In genomic region chr2:81002906-81003305, GRCh38 we compare ENCODE assay signal across 20 cellular contexts.
DNase-seq lines count a peak whose midpoint lies in the region; ATAC-seq, FAIRE-seq and TF ChIP-seq lines count a peak whose summit lies in the region.
"Had no signal": no experiment of that assay in that cellular context is flagged by ENCODE, and none has a peak within 500 bp of the region (broad histone marks: within the 10 kb centered on the region; RNA-seq: fewer than 3 reads in every experiment).

No MANE protein-coding gene starts in this region.

- no peaks in the 10 kb centered on the region for H3F3A ChIP-seq in smooth muscle cell (ENCODE audit: low read depth)

- H3K79me2 ChIP-seq in HepG2 (ENCODE audit: insufficient read depth, low read length) (no peaks in the 10 kb centered on the region), K562 (ENCODE audit: control insufficient read depth, insufficient read depth, low read length) (no peaks in the 10 kb centered on the region), smooth muscle cell (ENCODE audit: low read depth) (no peaks in the 10 kb centered on the region)

- no peaks in the 10 kb centered on the region for H3K9me1 ChIP-seq in K562 (ENCODE audit: control insufficient read depth, insufficient read depth, low read length)

- WGBS in HepG2 (ENCODE audit: low lambda C conversion rate): 51% methylated on average over 2 of the region's 2 CpGs
- WGBS in right lobe of liver (ENCODE audit: insufficient coverage, low coverage, low lambda C conversion rate, missing lambda C conversion rate): 20% methylated on average over 1 of the region's 2 CpGs
- WGBS in K562 (ENCODE audit: insufficient coverage, low coverage, missing lambda C conversion rate): 6% methylated on average over 2 of the region's 2 CpGs
- WGBS in smooth muscle cell (ENCODE audit: low lambda C conversion rate): 96% methylated on average over 2 of the region's 2 CpGs

- H2AFZ ChIP-seq in HepG2 (ENCODE audit: low read length): no peak overlapping the region
- no peak overlapping the region for H2AFZ ChIP-seq in K562 (ENCODE audit: low read depth, low read length)
- H2AFZ ChIP-seq in smooth muscle cell (ENCODE audit: low read depth): no peak overlapping the region

- H3K9ac ChIP-seq in HepG2 (ENCODE audit: insufficient read depth, low read depth, low read length): no peak overlapping the region
- no peak overlapping the region for H3K9ac ChIP-seq in K562 (ENCODE audit: insufficient read depth in 1 of 2, low read depth in 2 of 2, low read length in 2 of 2)
- H3K9ac ChIP-seq in smooth muscle cell (ENCODE audit: low read depth): no peak overlapping the region
- H3K9ac ChIP-seq: BLaER1 treated with 17β-estradiol and CSF1 and Interleukin-3, amounts not matched to agents 10 nM and 100 nM had no signal

- ATAC-seq in HepG2 (no peak), right lobe of liver (no peak), K562 (no peak)
- ATAC-seq: A549; CD8-positive, alpha-beta T cell had no signal

- no peak overlapping the region for H3K27ac ChIP-seq in HepG2 (ENCODE audit: extremely low read length, insufficient read depth, low read length)
- H3K27ac ChIP-seq in right lobe of liver: no peak overlapping the region
- no peak overlapping the region for H3K27ac ChIP-seq in K562 (ENCODE audit: extremely low read depth, low read depth, low read length)
- H3K27ac ChIP-seq in smooth muscle cell (ENCODE audit: low read depth): no peak overlapping the region
- H3K27ac ChIP-seq: 22Rv1; A549; BLaER1 treated with 17β-estradiol and CSF1 and Interleukin-3, amounts not matched to agents 10 nM and 100 nM; C4-2B had no signal

- POLR2A ChIA-PET in HepG2 (lab: Yijun Ruan, JAX) (no interaction called here), K562 (lab: Yijun Ruan, JAX) (no interaction called here)

- H4K20me1 ChIP-seq in HepG2 (ENCODE audit: insufficient read depth, low read length): no peaks in the 10 kb centered on the region
- H4K20me1 ChIP-seq in K562 (replicated peaks; ENCODE audit: control insufficient read depth, insufficient read depth, low read length): no peaks in the 10 kb centered on the region
- no peaks in the 10 kb centered on the region for H4K20me1 ChIP-seq in smooth muscle cell (ENCODE audit: low read depth)
- H4K20me1 ChIP-seq: BLaER1 treated with 17β-estradiol and CSF1 and Interleukin-3, amounts not matched to agents 10 nM and 100 nM had no signal

- in situ Hi-C loops in HepG2 (cut with HindIII; ENCODE audit: extremely low pct_ligation_motif_present, low pct_unique_long_range_greater_than_20kb) (no loop called here), K562 (cut with MboI) (no loop called here)

- no peak for TF ChIP-seq EP300 in HepG2 (IDR thresholded peaks at IDR 0.05; ENCODE audit: low read depth in 2 of 2, low read length in 2 of 2)
- no peak for TF ChIP-seq EP300 in HepG2 (CRISPR knock-in tag; IDR thresholded peaks at IDR 0.05; ENCODE audit: borderline replicate concordance)
- no peak for TF ChIP-seq EP300 in K562 (IDR thresholded peaks at IDR 0.05; ENCODE audit: low read length)

- FAIRE-seq in HepG2 (lab: Jason Lieb, UNC): no peak
- no peak for FAIRE-seq in K562 (lab: Jason Lieb, UNC)
- FAIRE-seq: A549, D721Med, G401.6, GM12892, GM18507 had no signal

- no peaks in the 10 kb centered on the region for H3K27me3 ChIP-seq in HepG2 (ENCODE audit: control insufficient read depth in 1 of 2, insufficient read depth in 2 of 2, low read length in 2 of 2)
- no peaks in the 10 kb centered on the region for H3K27me3 ChIP-seq in right lobe of liver
- no peaks in the 10 kb centered on the region for H3K27me3 ChIP-seq in K562 (ENCODE audit: control insufficient read depth in 2 of 2, insufficient read depth in 2 of 2, low read length in 2 of 2)
- no peaks in the 10 kb centered on the region for H3K27me3 ChIP-seq in smooth muscle cell (ENCODE audit: low read depth)
- H3K27me3 ChIP-seq: BLaER1 treated with 17β-estradiol and CSF1 and Interleukin-3, amounts not matched to agents 10 nM and 100 nM had no signal

- DNase-seq in HepG2 (ENCODE audit: low spot score): no peak
- no peak for DNase-seq in right lobe of liver
- DNase-seq in K562 (ENCODE audit: extremely low read depth in 1 of 4, low spot score in 3 of 4): no peak
- no peak for DNase-seq in NCI-H446 (lab: John Stamatoyannopoulos, UW)
- DNase-seq in smooth muscle cell (lab: John Stamatoyannopoulos, UW; ENCODE audit: unreplicated experiment): no peak
- DNase-seq: AML-193; Caco-2; Calu3; CD4-positive, alpha-beta T cell; CD8-positive, alpha-beta T cell; DMS79 treated with DMSO at 0.1 percent for 48 hours; GF-D8 had no signal

- TF ChIP-seq POLR2A in HepG2 (IDR thresholded peaks at IDR 0.05; ENCODE audit: insufficient read depth in 1 of 2, low read depth in 2 of 2, low read length in 2 of 2): no peak
- no peak for TF ChIP-seq POLR2A in right lobe of liver (IDR thresholded peaks at IDR 0.05)
- no peak for TF ChIP-seq POLR2A in K562 (conservative IDR thresholded peaks at IDR 0.05)

- H3K4me3 ChIP-seq in HepG2 (replicated peaks in 1 of 3; ENCODE audit: insufficient read depth in 1 of 3, low read depth in 2 of 3, low read length in 3 of 3) (no peak overlapping the region), right lobe of liver (no peak overlapping the region), K562 (no peak overlapping the region), smooth muscle cell (no peak overlapping the region)
- H3K4me3 ChIP-seq: A549; BLaER1 treated with 17β-estradiol and CSF1 and Interleukin-3, amounts not matched to agents 10 nM and 100 nM had no signal

- H3K4me1 ChIP-seq in HepG2 (ENCODE audit: insufficient read depth, low read length) (no peaks in the 10 kb centered on the region), right lobe of liver (no peaks in the 10 kb centered on the region), K562 (replicated peaks in 1 of 2; ENCODE audit: control insufficient read depth in 2 of 2, insufficient read depth in 2 of 2, low read length in 2 of 2) (no peaks in the 10 kb centered on the region), smooth muscle cell (ENCODE audit: low read depth) (no peaks in the 10 kb centered on the region)
- H3K4me1 ChIP-seq: A549; BLaER1 treated with 17β-estradiol and CSF1 and Interleukin-3, amounts not matched to agents 10 nM and 100 nM; Caco-2 had no signal

- H3K36me3 ChIP-seq in HepG2 (replicated peaks in 1 of 2; ENCODE audit: control insufficient read depth in 1 of 2, insufficient read depth in 2 of 2, low read length in 2 of 2) (no peaks in the 10 kb centered on the region), right lobe of liver (no peaks in the 10 kb centered on the region), K562 (ENCODE audit: control insufficient read depth, insufficient read depth, low read length) (no peaks in the 10 kb centered on the region), smooth muscle cell (ENCODE audit: low read depth) (no peaks in the 10 kb centered on the region)
- H3K36me3 ChIP-seq: BLaER1 treated with 17β-estradiol and CSF1 and Interleukin-3, amounts not matched to agents 10 nM and 100 nM had no signal

- BruUV-seq in HepG2 (replicated peaks; lab: Mats Ljungman, UMichigan) (no TSS peak), K562 (replicated peaks; lab: Mats Ljungman, UMichigan) (no TSS peak)

- peaks cover 95% of the 10 kb centered on the region for H3K9me3 ChIP-seq in HepG2 (ENCODE audit: low read length)
- no peaks in the 10 kb centered on the region for H3K9me3 ChIP-seq in right lobe of liver
- no peaks in the 10 kb centered on the region for H3K9me3 ChIP-seq in K562 (replicated peaks; ENCODE audit: control insufficient read depth, insufficient read depth, low read depth, low read length)
- H3K9me3 ChIP-seq in smooth muscle cell (replicated peaks; ENCODE audit: low read depth): peaks cover 4% of the 10 kb centered on the region
- H3K9me3 ChIP-seq: Caco-2 had no signal

- TF ChIP-seq CTCF in HepG2 (CRISPR knock-in tag; IDR thresholded peaks at IDR 0.05) (no peak), right lobe of liver (IDR thresholded peaks at IDR 0.05) (no peak), K562 (IDR thresholded peaks at IDR 0.05 in 2 of 3, conservative IDR thresholded peaks at IDR 0.05 in 1 of 3; ENCODE audit: insufficient read depth in 2 of 3, low read depth in 1 of 3, low read length in 3 of 3) (no peak), smooth muscle cell (IDR thresholded peaks at IDR 0.05; ENCODE audit: borderline replicate concordance, insufficient read depth, poor library complexity, severe bottlenecking) (no peak)

- no peak overlapping the region for H3K4me2 ChIP-seq in HepG2 (ENCODE audit: low read depth, low read length)
- no peak overlapping the region for H3K4me2 ChIP-seq in K562 (ENCODE audit: insufficient read depth, low read length)
- H3K4me2 ChIP-seq in smooth muscle cell: no peak overlapping the region
- H3K4me2 ChIP-seq: A549; BLaER1 treated with 17β-estradiol and CSF1 and Interleukin-3, amounts not matched to agents 10 nM and 100 nM had no signal

- intact Hi-C loops in HepG2 (cut with micrococcal nuclease; ENCODE audit: unreplicated experiment) (no loop called here), right lobe of liver (cut with DNase I) (no loop called here), K562 (cut with micrococcal nuclease) (no loop called here)

- TF ChIP-seq RAD21 in HepG2 (CRISPR knock-in tag; IDR thresholded peaks at IDR 0.05): no peak
- no peak for TF ChIP-seq RAD21 in K562 (CRISPR knock-in tag; conservative IDR thresholded peaks at IDR 0.05 in 1 of 2, IDR thresholded peaks at IDR 0.05 in 1 of 2)

- CTCF ChIA-PET in HepG2 (lab: Yijun Ruan, JAX; ENCODE audit: low intra/inter-chr PET ratio, low total read pairs) (no interaction called here), K562 (lab: Yijun Ruan, JAX; ENCODE audit: low intra/inter-chr PET ratio) (no interaction called here)

TF ChIP-seq in HepG2, 621 proteins besides CTCF, POLR2A, EP300 and RAD21:
- TF ChIP-seq ATF7 (IDR thresholded peaks at IDR 0.05) (peak; percentile 99), ATF7 (CRISPR knock-in tag; IDR thresholded peaks at IDR 0.05) (no peak), ZNF781 (CRISPR knock-in tag; IDR thresholded peaks at IDR 0.05; ENCODE audit: borderline replicate concordance, not compliant biosample characterization) (no peak), IKZF1 (IDR thresholded peaks at IDR 0.05) (no peak), CREB1 (IDR thresholded peaks at IDR 0.05) (peak; percentile 98), CREB1 (CRISPR knock-in tag; IDR thresholded peaks at IDR 0.05) (no peak), SNAPC2 (CRISPR knock-in tag; IDR thresholded peaks at IDR 0.05) (no peak), HDAC1 (CRISPR knock-in tag; IDR thresholded peaks at IDR 0.05) (no peak)

TF ChIP-seq in K562, 482 proteins besides CTCF, POLR2A, EP300 and RAD21:
- TF ChIP-seq ATF3 (IDR thresholded peaks at IDR 0.05) (peak; percentile 31; the same call in 1 of the 2 replicates), ATF3 (CRISPR knock-in tag; conservative IDR thresholded peaks at IDR 0.05) (no peak), RBM34 (IDR thresholded peaks at IDR 0.05; ENCODE audit: borderline replicate concordance, insufficient read depth, low read length) (no peak)
